ENCODE assay signal across 8 cellular contexts in genomic region chr12:19084547-19084946, GRCh38.
"Had no signal": no experiment of that assay in that cellular context is flagged by ENCODE, and none has a peak within 500 bp of the region (broad histone marks: within the 10 kb centered on the region; RNA-seq: fewer than 3 reads in every experiment).

No MANE protein-coding gene starts in this region.

- H3K4me3 ChIP-seq: GM12878 had no signal

- ATAC-seq: GM12878 had no signal

- FAIRE-seq: G401.6, GM12878, GM12891, GM12892, GM18507, GM19239 had no signal

- DNase-seq: GDM1, GF-D8 had no signal
